8 cellular contexts compared by ENCODE assay signal in genomic region chr10:43396061-43396927, GRCh38. TPM values are rescaled to one million over a fixed set of nuclear protein-coding genes. Genes with fewer than 3 reads are reported as not detected.
DNase-seq lines count a peak whose midpoint lies in the region; ATAC-seq and TF ChIP-seq lines count a peak whose summit lies in the region.

No MANE protein-coding gene starts in this region.

- H3K4me1 Mint-ChIP-seq in activated CD8-positive, alpha-beta memory T cell treated with anti-CD3 and anti-CD28 coated beads, Interleukin-2, amount 10 ng/mL, durations not matched to agents 7 days and 5 days, result peaks cover 68% of the 10 kb centered on the region
- peaks cover 45% of the 10 kb centered on the region for H3K4me1 Mint-ChIP-seq in endodermal cell

- whole genome bisulfite sequencing in endodermal cell (ENCODE audit: insufficient coverage in 1 of 2, insufficient read length in 1 of 2), 2 experiments, result 0% methylated on average over 28 to 60 of the region's 71 CpGs
- no CpG with 5 or more reads among the region's 71 CpGs for WGBS in mesendoderm (ENCODE audit: extremely low coverage, insufficient coverage, low lambda C conversion rate)

- H2AFZ ChIP-seq in ACC112 (ENCODE audit: low read length, unreplicated experiment), result no peak overlapping the region

- peak overlapping the region; percentile 90 for H2BK5ac ChIP-seq in mesendoderm (ENCODE audit: low read length)

- peak overlapping the region; percentile 88 for H3K27ac Mint-ChIP-seq in activated CD8-positive, alpha-beta memory T cell treated with anti-CD3 and anti-CD28 coated beads, Interleukin-2, amount 10 ng/mL, durations not matched to agents 7 days and 5 days
- H3K27ac Mint-ChIP-seq in endodermal cell, result peak overlapping the region; percentile 100

- peak overlapping the region; percentile 99 for H3K18ac ChIP-seq in mesendoderm (ENCODE audit: low read length)

- no peak for TF ChIP-seq CTCF in endodermal cell (conservative IDR thresholded peaks at IDR 0.05)

- H3K4me2 ChIP-seq in mesendoderm (ENCODE audit: low read length), result peak overlapping the region; percentile 85

- peaks cover 33% of the 10 kb centered on the region for H3K36me3 ChIP-seq in ACC112 (ENCODE audit: insufficient read depth, low read length)
- H3K36me3 ChIP-seq in endodermal cell (ENCODE audit: control insufficient read depth, insufficient read depth, low read length), result peaks cover 67% of the 10 kb centered on the region
- peaks cover 13% of the 10 kb centered on the region for H3K36me3 ChIP-seq in mesendoderm (ENCODE audit: control insufficient read depth, insufficient read depth, low read length)

- peak overlapping the region; percentile 93 for H3K4me3 Mint-ChIP-seq in activated CD8-positive, alpha-beta memory T cell treated with anti-CD3 and anti-CD28 coated beads, Interleukin-2, amount 10 ng/mL, durations not matched to agents 7 days and 5 days
- H3K4me3 Mint-ChIP-seq in endodermal cell, result peak overlapping the region; percentile 98

- H3K23ac ChIP-seq in mesendoderm (ENCODE audit: low read length), result peak overlapping the region; percentile 66

- H3K4me1 ChIP-seq in ACC112 (ENCODE audit: control insufficient read depth, insufficient read depth, low read length, unreplicated experiment) (peaks cover 44% of the 10 kb centered on the region), endodermal cell (ENCODE audit: control insufficient read depth, insufficient read depth, low read length) (peaks cover 12% of the 10 kb centered on the region), mesendoderm (ENCODE audit: control insufficient read depth, low read depth, low read length) (peaks cover 8% of the 10 kb centered on the region)

- peak overlapping the region; percentile 81 for H4K5ac ChIP-seq in mesendoderm (ENCODE audit: low read length)

- H3K9ac ChIP-seq in endodermal cell (ENCODE audit: extremely low read depth, low read length, poor library complexity, severe bottlenecking) (peak overlapping the region; percentile 100), mesendoderm (ENCODE audit: low read length) (peak overlapping the region; percentile 99)

- H3K27me3 ChIP-seq in ACC112 (ENCODE audit: insufficient read depth, low read length) (no peaks in the 10 kb centered on the region), endodermal cell (ENCODE audit: control insufficient read depth, insufficient read depth, low read length, poor library complexity, severe bottlenecking) (no peaks in the 10 kb centered on the region), mesendoderm (ENCODE audit: insufficient read depth, low read length, poor library complexity) (no peaks in the 10 kb centered on the region)

- no peaks in the 10 kb centered on the region for H3K9me3 ChIP-seq in endodermal cell (ENCODE audit: control insufficient read depth, low read length)

- peak overlapping the region; percentile 96 for H4K8ac ChIP-seq in mesendoderm (ENCODE audit: low read depth, low read length)

- no peak overlapping the region for H2BK120ac ChIP-seq in mesendoderm (ENCODE audit: low read depth, low read length)

- H3K9me3 Mint-ChIP-seq in activated CD8-positive, alpha-beta memory T cell treated with anti-CD3 and anti-CD28 coated beads, Interleukin-2, amount 10 ng/mL, durations not matched to agents 7 days and 5 days (ENCODE audit: low read depth), result no peaks in the 10 kb centered on the region
- H3K9me3 Mint-ChIP-seq in endodermal cell, result no peaks in the 10 kb centered on the region

- no peak overlapping the region for H2BK15ac ChIP-seq in mesendoderm (replicated peaks; ENCODE audit: low read depth)

- peak overlapping the region; percentile 95 for H3K4ac ChIP-seq in mesendoderm (ENCODE audit: low read depth, low read length)

- CTCF ChIA-PET in activated CD8-positive, alpha-beta memory T cell treated with anti-CD3 and anti-CD28 coated beads, Interleukin-2, amount 10 ng/mL, durations not matched to agents 7 days and 5 days (lab: Charles Lee), result interaction anchor here (0.9 to 2.1 kb wide), 10 partner anchors 8 to 256 kb away, joined by 3 to 9 read pairs (median 5); partner anchors contain the start of genes HNRNPF and ZNF487

- peaks cover 14% of the 10 kb centered on the region for H3K79me1 ChIP-seq in mesendoderm (ENCODE audit: low read length)

- peaks cover 94% of the 10 kb centered on the region for H3K79me2 ChIP-seq in ACC112 (ENCODE audit: control insufficient read depth, insufficient read depth, low read length, unreplicated experiment)
- H3K79me2 ChIP-seq in mesendoderm (ENCODE audit: control insufficient read depth, insufficient read depth, low read length), result peaks cover 83% of the 10 kb centered on the region

- H3K27ac ChIP-seq in ACC112 (ENCODE audit: low read depth, low read length) (peak overlapping the region; percentile 91), endodermal cell (ENCODE audit: low read depth, low read length) (peak overlapping the region; percentile 95), mesendoderm (ENCODE audit: low read depth, low read length) (peak overlapping the region; percentile 100)

- peak; percentile 44 to 86 for DNase-seq in NCI-H526 (lab: John Stamatoyannopoulos, UW)
- DNase-seq in activated CD8-positive, alpha-beta memory T cell treated with anti-CD3 and anti-CD28 coated beads, Interleukin-2, amount 10 ng/mL, durations not matched to agents 7 days and 5 days, result peak; percentile 86
- peak; percentile 92 for DNase-seq in endodermal cell
- peak; percentile 91 for DNase-seq in mesendoderm
- DNase-seq in stimulated activated CD8-positive, alpha-beta memory T cell treated with anti-CD3 and anti-CD28 coated beads, Interleukin-12 subunit alpha, Interleukin-12 subunit beta, amount 100 ng/mL, for 4 hours (ENCODE audit: low read depth), result peak; percentile 48

- peak; percentile 55 for ATAC-seq in GM18907 (IDR thresholded peaks at IDR 0.05; ENCODE audit: unreplicated experiment)
- ATAC-seq in HG03095 (IDR thresholded peaks at IDR 0.05; ENCODE audit: unreplicated experiment), result peak; percentile 48
- peak; percentile 68 for ATAC-seq in activated CD8-positive, alpha-beta memory T cell treated with anti-CD3 and anti-CD28 coated beads, Interleukin-2, amount 10 ng/mL, durations not matched to agents 7 days and 5 days

- H3K4me3 ChIP-seq in ACC112 (ENCODE audit: low read depth, low read length), result peak overlapping the region; percentile 90
- peak overlapping the region; percentile 100 for H3K4me3 ChIP-seq in endodermal cell (ENCODE audit: low read length)
- H3K4me3 ChIP-seq in mesendoderm (ENCODE audit: low read length), result peak overlapping the region; percentile 59

- no peak overlapping the region for H2AK5ac ChIP-seq in mesendoderm (ENCODE audit: low read length)

- peaks cover 67% of the 10 kb centered on the region for H3K36me3 Mint-ChIP-seq in activated CD8-positive, alpha-beta memory T cell treated with anti-CD3 and anti-CD28 coated beads, Interleukin-2, amount 10 ng/mL, durations not matched to agents 7 days and 5 days
- H3K36me3 Mint-ChIP-seq in endodermal cell (ENCODE audit: low read depth), result peaks cover 52% of the 10 kb centered on the region

- H3K56ac ChIP-seq in mesendoderm (ENCODE audit: low read length), result peak overlapping the region; percentile 88

- no peaks in the 10 kb centered on the region for H3K27me3 Mint-ChIP-seq in activated CD8-positive, alpha-beta memory T cell treated with anti-CD3 and anti-CD28 coated beads, Interleukin-2, amount 10 ng/mL, durations not matched to agents 7 days and 5 days
- no peaks in the 10 kb centered on the region for H3K27me3 Mint-ChIP-seq in endodermal cell (ENCODE audit: insufficient read depth)

RNA-seq across cellular contexts. Expression of gene HNRNPF, which starts 12.7 kb away (rescaled TPM):
- 100 to 1,000 TPM; 446 to 512 TPM for total RNA-seq in activated CD8-positive, alpha-beta memory T cell treated with anti-CD3 and anti-CD28 coated beads, Interleukin-2, amount 10 ng/mL, durations not matched to agents 7 days and 5 days
- 100 to 1,000 TPM; 283 to 299 TPM for total RNA-seq in endodermal cell
- polyA plus RNA-seq in endodermal cell (2013, experiment 1 of 2), result 222 TPM
- 193 TPM for polyA plus RNA-seq in endodermal cell (2013, experiment 2 of 2)
- polyA plus RNA-seq in mesendoderm (2013, experiment 1 of 2), result 258 TPM
- 258 TPM for polyA plus RNA-seq in mesendoderm (2013, experiment 2 of 2)

RNA-seq across cellular contexts. Expression of gene FXYD4, which starts 24.9 kb away (rescaled TPM):
- under 1 TPM in 1 of 2 experiments, not detected in 1; 0.37 TPM for total RNA-seq in activated CD8-positive, alpha-beta memory T cell treated with anti-CD3 and anti-CD28 coated beads, Interleukin-2, amount 10 ng/mL, durations not matched to agents 7 days and 5 days
- total RNA-seq in endodermal cell, result under 1 TPM in 1 of 2 donors, not detected in 1; 0.97 TPM
- not detected for polyA plus RNA-seq in endodermal cell (2013, experiment 1 of 2)
- not detected for polyA plus RNA-seq in endodermal cell (2013, experiment 2 of 2)
- not detected for polyA plus RNA-seq in mesendoderm (2013, experiment 1 of 2)
- 0.13 TPM for polyA plus RNA-seq in mesendoderm (2013, experiment 2 of 2)

RNA-seq across cellular contexts. Expression of gene ZNF487, which starts 40.6 kb away (rescaled TPM):
- 1 to 10 TPM; 1.9 to 2.7 TPM for total RNA-seq in activated CD8-positive, alpha-beta memory T cell treated with anti-CD3 and anti-CD28 coated beads, Interleukin-2, amount 10 ng/mL, durations not matched to agents 7 days and 5 days
- 1 to 10 TPM; 3.8 to 6.6 TPM for total RNA-seq in endodermal cell
- polyA plus RNA-seq in endodermal cell (2013, experiment 1 of 2), result 3.8 TPM
- 5.3 TPM for polyA plus RNA-seq in endodermal cell (2013, experiment 2 of 2)
- polyA plus RNA-seq in mesendoderm (2013, experiment 1 of 2), result 1.2 TPM
- 1.1 TPM for polyA plus RNA-seq in mesendoderm (2013, experiment 2 of 2)

Comparison
In these comparisons a context has a peak if more than half of its experiments do, and no peak if none do; other contexts are left out.
1. Peak in every context shown above with its lines: DNase-seq, ATAC-seq, H3K4me3 ChIP-seq and H3K27ac ChIP-seq.